In genomic region chr17:33732116-33732515, GRCh38 we compare ENCODE assay signal across 19 cellular contexts.
DNase-seq lines count a peak whose midpoint lies in the region; ATAC-seq and TF ChIP-seq lines count a peak whose summit lies in the region.
"Had no signal": no experiment of that assay in that cellular context is flagged by ENCODE, and none has a peak within 500 bp of the region (broad histone marks: within the 10 kb centered on the region; RNA-seq: fewer than 3 reads in every experiment).

No MANE protein-coding gene starts in this region.

- H3K27ac ChIP-seq in A673 (ENCODE audit: low read depth, low read length, poor library complexity, severe bottlenecking): no peak overlapping the region
- H3K27ac ChIP-seq: colonic mucosa, neutrophil, upper lobe of right lung had no signal

- BruUV-seq in A673 (replicated peaks; lab: Mats Ljungman, UMichigan): no TSS peak

- H3K27me3 ChIP-seq in A673 (replicated peaks; ENCODE audit: insufficient read depth, low read depth, low read length, poor library complexity): peaks cover 3% of the 10 kb centered on the region

- no peak overlapping the region for H3K4me3 ChIP-seq in A673 (ENCODE audit: low read depth, low read length, poor library complexity, severe bottlenecking)
- H3K4me3 ChIP-seq in fibroblast of pulmonary artery (replicated peaks; ENCODE audit: low read depth, low read length): no peak overlapping the region
- H3K4me3 ChIP-seq: colonic mucosa, lung, upper lobe of right lung had no signal

- H3K36me3 ChIP-seq in A673 (ENCODE audit: insufficient read depth, low read length, poor library complexity, severe bottlenecking): no peaks in the 10 kb centered on the region
- H3K36me3 ChIP-seq: BE2C, colonic mucosa, neutrophil, upper lobe of right lung had no signal

- DNase-seq in A673 (ENCODE audit: low spot score): peak; percentile 28
- DNase-seq in GM20000 (ENCODE audit: low spot score): peak; percentile 13
- DNase-seq in fibroblast of pulmonary artery (ENCODE audit: low read depth): peak; percentile 6
- DNase-seq in GF-D8 (lab: John Stamatoyannopoulos, UW): no peak
- DNase-seq: activated CD4-positive, alpha-beta T cell treated with anti-CD3 and anti-CD28 coated beads for 1 hour; amygdala; BE2C; colonic mucosa; DMS79; stimulated activated CD4-positive, alpha-beta T cell treated with anti-CD3 and anti-CD28 coated beads, Interleukin-4, amount 100 ng/mL, for 4 hours; T-cell; upper lobe of right lung had no signal

- no peaks in the 10 kb centered on the region for H3K4me1 ChIP-seq in A673 (ENCODE audit: insufficient read depth, low read length, poor library complexity, severe bottlenecking)
- H3K4me1 ChIP-seq: BE2C, colonic mucosa, upper lobe of right lung had no signal

- CTCF ChIA-PET in A673 (lab: Charles Lee): no interaction called here

- intact Hi-C loops in A673 (cut with micrococcal nuclease; ENCODE audit: unreplicated experiment): no loop called here

- no peak for TF ChIP-seq CTCF in A673 (conservative IDR thresholded peaks at IDR 0.05; ENCODE audit: low read depth, low read length)
- no peak for TF ChIP-seq CTCF in GM20000 (IDR thresholded peaks at IDR 0.05; ENCODE audit: extremely low read depth, missing control alignments)
- TF ChIP-seq CTCF in fibroblast of pulmonary artery (IDR thresholded peaks at IDR 0.05; ENCODE audit: low read length, missing control alignments): no peak

- no peak for ATAC-seq in HG02981 (IDR thresholded peaks at IDR 0.05; ENCODE audit: unreplicated experiment)
- ATAC-seq in HG02763 (IDR thresholded peaks at IDR 0.05; ENCODE audit: unreplicated experiment): no peak
- no peak for ATAC-seq in GM21381 (IDR thresholded peaks at IDR 0.05; ENCODE audit: unreplicated experiment)
- ATAC-seq: stimulated activated effector memory CD8-positive, alpha-beta T cell treated with anti-CD3 and anti-CD28 coated beads, Interleukin-12 subunit alpha, Interleukin-12 subunit beta, amount 100 ng/mL, for 72 hours; T-cell; upper lobe of right lung had no signal

- POLR2A ChIA-PET in A673 (lab: Charles Lee; ENCODE audit: low non-redundant PET): no interaction called here

- no peaks in the 10 kb centered on the region for H3K9me3 ChIP-seq in A673 (ENCODE audit: low read depth, low read length, poor library complexity, severe bottlenecking)
- H3K9me3 ChIP-seq: BE2C, colonic mucosa, neutrophil, upper lobe of right lung had no signal

TF ChIP-seq in PFSK-1, 5 proteins besides CTCF, POLR2A, EP300 and RAD21:
- TF ChIP-seq FOXP2 (optimal IDR thresholded peaks at IDR 0.05; ENCODE audit: borderline replicate concordance, extremely low read depth, extremely low read length, insufficient read depth): no peak
- TF ChIP-seq, protein P1, sequence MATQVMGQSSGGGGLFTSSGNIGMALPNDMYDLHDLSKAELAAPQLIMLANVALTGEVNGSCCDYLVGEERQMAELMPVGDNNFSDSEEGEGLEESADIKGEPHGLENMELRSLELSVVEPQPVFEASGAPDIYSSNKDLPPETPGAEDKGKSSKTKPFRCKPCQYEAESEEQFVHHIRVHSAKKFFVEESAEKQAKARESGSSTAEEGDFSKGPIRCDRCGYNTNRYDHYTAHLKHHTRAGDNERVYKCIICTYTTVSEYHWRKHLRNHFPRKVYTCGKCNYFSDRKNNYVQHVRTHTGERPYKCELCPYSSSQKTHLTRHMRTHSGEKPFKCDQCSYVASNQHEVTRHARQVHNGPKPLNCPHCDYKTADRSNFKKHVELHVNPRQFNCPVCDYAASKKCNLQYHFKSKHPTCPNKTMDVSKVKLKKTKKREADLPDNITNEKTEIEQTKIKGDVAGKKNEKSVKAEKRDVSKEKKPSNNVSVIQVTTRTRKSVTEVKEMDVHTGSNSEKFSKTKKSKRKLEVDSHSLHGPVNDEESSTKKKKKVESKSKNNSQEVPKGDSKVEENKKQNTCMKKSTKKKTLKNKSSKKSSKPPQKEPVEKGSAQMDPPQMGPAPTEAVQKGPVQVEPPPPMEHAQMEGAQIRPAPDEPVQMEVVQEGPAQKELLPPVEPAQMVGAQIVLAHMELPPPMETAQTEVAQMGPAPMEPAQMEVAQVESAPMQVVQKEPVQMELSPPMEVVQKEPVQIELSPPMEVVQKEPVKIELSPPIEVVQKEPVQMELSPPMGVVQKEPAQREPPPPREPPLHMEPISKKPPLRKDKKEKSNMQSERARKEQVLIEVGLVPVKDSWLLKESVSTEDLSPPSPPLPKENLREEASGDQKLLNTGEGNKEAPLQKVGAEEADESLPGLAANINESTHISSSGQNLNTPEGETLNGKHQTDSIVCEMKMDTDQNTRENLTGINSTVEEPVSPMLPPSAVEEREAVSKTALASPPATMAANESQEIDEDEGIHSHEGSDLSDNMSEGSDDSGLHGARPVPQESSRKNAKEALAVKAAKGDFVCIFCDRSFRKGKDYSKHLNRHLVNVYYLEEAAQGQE (IDR thresholded peaks at IDR 0.05; ENCODE audit: insufficient read depth in 1 of 2, low read depth in 2 of 2, low read length in 2 of 2): peak; percentile 81 to 95
